19 cellular contexts compared by ENCODE assay signal in the genomic region with DNA sequence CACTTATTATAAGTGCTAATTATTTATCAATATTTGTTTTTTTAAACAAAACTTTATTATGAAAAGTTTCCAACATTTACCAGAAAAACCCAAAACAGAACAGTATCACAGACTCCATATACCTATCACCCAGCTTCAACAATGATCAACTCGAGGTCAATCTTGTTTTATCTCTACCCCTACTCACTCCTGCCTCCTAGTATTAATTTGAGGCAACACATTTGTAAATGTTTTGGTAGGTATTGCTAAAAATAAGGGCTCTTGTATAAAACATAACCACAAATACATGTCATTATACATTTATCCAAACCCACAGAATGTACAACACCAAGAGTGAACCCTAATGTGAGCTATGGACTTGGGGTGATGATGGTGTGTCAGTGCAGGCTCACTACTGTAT. TPM values are rescaled to one million over a fixed set of nuclear protein-coding genes. Genes with fewer than 3 reads are reported as not detected.
DNase-seq lines count a peak whose midpoint lies in the region; ATAC-seq, FAIRE-seq and TF ChIP-seq lines count a peak whose summit lies in the region.
"Had no signal": no experiment of that assay in that cellular context is flagged by ENCODE, and none has a peak within 500 bp of the region (broad histone marks: within the 10 kb centered on the region; RNA-seq: fewer than 3 reads in every experiment).

No MANE protein-coding gene starts in this region.

- no peak for TF ChIP-seq RAD21 in HepG2 (CRISPR knock-in tag; IDR thresholded peaks at IDR 0.05)

- TF ChIP-seq EP300 in HepG2 (IDR thresholded peaks at IDR 0.05; ENCODE audit: low read depth in 2 of 2, low read length in 2 of 2) (no peak), HepG2 (CRISPR knock-in tag; IDR thresholded peaks at IDR 0.05; ENCODE audit: borderline replicate concordance) (no peak)

- intact Hi-C loops in HepG2 (cut with micrococcal nuclease; ENCODE audit: unreplicated experiment) (loop anchor here (5.0 kb wide), 1 partner anchor 326 kb away; no protein-coding TSS in a partner anchor), right lobe of liver (cut with DNase I) (no loop called here), psoas muscle (cut with DNase I) (loop anchor here in 1 of 2 donors (5.0 to 10.0 kb wide), 5 partner anchors 64 to 511 kb away; partner anchors contain the start of gene SLC29A3)
- intact Hi-C loops in dendritic cell treated with granulocyte-macrophage colony-stimulating factor and Interleukin-4, amounts not matched to agents 40 ng/mL and 50 ng/mL, for 4 days (cut with micrococcal nuclease): loop anchor here (5.0 to 10.0 kb wide), 2 partner anchors 94 to 326 kb away; no protein-coding TSS in a partner anchor

- BruUV-seq in HepG2 (replicated peaks; lab: Mats Ljungman, UMichigan): no TSS peak

- no peak for TF ChIP-seq POLR2A in HepG2 (IDR thresholded peaks at IDR 0.05; ENCODE audit: insufficient read depth in 1 of 2, low read depth in 2 of 2, low read length in 2 of 2)
- no peak for TF ChIP-seq POLR2A in right lobe of liver (IDR thresholded peaks at IDR 0.05)

- peaks cover 39% of the 10 kb centered on the region for H3K4me1 ChIP-seq in HepG2 (ENCODE audit: insufficient read depth, low read length)
- peaks cover 0 to 8% (median 2%) of the 10 kb centered on the region in 4 donors for H3K4me1 ChIP-seq in right lobe of liver
- peaks cover 6% of the 10 kb centered on the region for H3K4me1 ChIP-seq in psoas muscle
- H3K4me1 ChIP-seq: HAP-1 had no signal

- H3K27me3 ChIP-seq in HepG2 (ENCODE audit: control insufficient read depth in 1 of 2, insufficient read depth in 2 of 2, low read length in 2 of 2) (no peaks in the 10 kb centered on the region; a peak in 2 of 5 replicates), right lobe of liver (no peaks in the 10 kb centered on the region), WERI-Rb-1 (ENCODE audit: insufficient read depth, low read depth, severe bottlenecking) (no peaks in the 10 kb centered on the region), psoas muscle (ENCODE audit: insufficient read depth in 3 of 3, low read length in 2 of 3) (no peaks in the 10 kb centered on the region)

- no peaks in the 10 kb centered on the region for H3K9me3 ChIP-seq in HepG2 (ENCODE audit: low read length)
- no peaks in the 10 kb centered on the region for H3K9me3 ChIP-seq in right lobe of liver
- H3K9me3 ChIP-seq in WERI-Rb-1 (ENCODE audit: severe bottlenecking): no peaks in the 10 kb centered on the region
- no peaks in the 10 kb centered on the region for H3K9me3 ChIP-seq in psoas muscle
- H3K9me3 ChIP-seq: HAP-1 had no signal

- H3K4me3 ChIP-seq in HepG2 (replicated peaks in 1 of 3; ENCODE audit: insufficient read depth in 1 of 3, low read depth in 2 of 3, low read length in 3 of 3) (no peak overlapping the region), right lobe of liver (no peak overlapping the region), WERI-Rb-1 (ENCODE audit: low read depth, low read length) (no peak overlapping the region), psoas muscle (no peak overlapping the region)
- H3K4me3 ChIP-seq: HAP-1 had no signal

- no peak overlapping the region for H3K4me2 ChIP-seq in HepG2 (ENCODE audit: low read depth, low read length)

- in situ Hi-C loops in HepG2 (cut with HindIII; ENCODE audit: extremely low pct_ligation_motif_present, low pct_unique_long_range_greater_than_20kb): loop anchor here (10.0 kb wide), 1 partner anchor 184 kb away; no protein-coding TSS in a partner anchor

- H3K36me3 ChIP-seq in HepG2 (replicated peaks in 1 of 2; ENCODE audit: control insufficient read depth in 1 of 2, insufficient read depth in 2 of 2, low read length in 2 of 2) (no peaks in the 10 kb centered on the region), right lobe of liver (no peaks in the 10 kb centered on the region), WERI-Rb-1 (no peaks in the 10 kb centered on the region), psoas muscle (ENCODE audit: insufficient read depth in 1 of 2, low read depth in 1 of 2) (no peaks in the 10 kb centered on the region)
- H3K36me3 ChIP-seq: HAP-1 had no signal

- no peak overlapping the region for H2AFZ ChIP-seq in HepG2 (ENCODE audit: low read length)

- H3K27ac ChIP-seq in HepG2 (ENCODE audit: extremely low read length, insufficient read depth, low read length) (no peak overlapping the region), right lobe of liver (no peak overlapping the region), WERI-Rb-1 (peak overlapping the region; percentile 90), psoas muscle (no peak overlapping the region)

- 0% methylated on average over 1 of the region's 1 CpG for WGBS in HepG2 (ENCODE audit: low lambda C conversion rate)
- 15% methylated on average over 1 of the region's 1 CpG for WGBS in right lobe of liver (ENCODE audit: insufficient coverage, low coverage, low lambda C conversion rate, missing lambda C conversion rate)
- 37 to 55% (median 39%) methylated on average over 1 of the region's 1 CpG for WGBS in psoas muscle, 3 donors

- FAIRE-seq in HepG2 (lab: Jason Lieb, UNC): no peak
- FAIRE-seq: GM12892, H54 had no signal

- POLR2A ChIA-PET in HepG2 (lab: Yijun Ruan, JAX): no interaction called here

- CTCF ChIA-PET in HepG2 (lab: Yijun Ruan, JAX; ENCODE audit: low intra/inter-chr PET ratio, low total read pairs): no interaction called here

- no peak for TF ChIP-seq CTCF in HepG2 (CRISPR knock-in tag; IDR thresholded peaks at IDR 0.05)
- peak in 1 of 4 donors; percentile 7 for TF ChIP-seq CTCF in right lobe of liver (IDR thresholded peaks at IDR 0.05)
- no peak for TF ChIP-seq CTCF in WERI-Rb-1 (IDR thresholded peaks at IDR 0.05; ENCODE audit: low read depth, low read length)
- no peak for TF ChIP-seq CTCF in psoas muscle (IDR thresholded peaks at IDR 0.05)

- DNase-seq in HepG2 (ENCODE audit: low spot score): no peak
- no peak for DNase-seq in right lobe of liver
- DNase-seq in WERI-Rb-1: no peak
- no peak for DNase-seq in NCI-H345 (lab: John Stamatoyannopoulos, UW)
- DNase-seq in psoas muscle: no peak
- no peak for DNase-seq in A172 (ENCODE audit: low spot score)
- DNase-seq: 8988T; C1 segment of cervical spinal cord; Calu3; CD4-positive, alpha-beta memory T cell; COR-L47; DMS53; DMS79 treated with DMSO at 0.1 percent for 48 hours; GF-D8; GOT3 had no signal

- peaks cover 56% of the 10 kb centered on the region for H3K4me1 Mint-ChIP-seq in dendritic cell treated with granulocyte-macrophage colony-stimulating factor and Interleukin-4, amounts not matched to agents 40 ng/mL and 50 ng/mL, for 4 days (ENCODE audit: low read depth)

- no peak overlapping the region for H3K9ac ChIP-seq in HepG2 (ENCODE audit: insufficient read depth, low read depth, low read length)

- no peaks in the 10 kb centered on the region for H3K27me3 Mint-ChIP-seq in dendritic cell treated with granulocyte-macrophage colony-stimulating factor and Interleukin-4, amounts not matched to agents 40 ng/mL and 50 ng/mL, for 4 days

- no peak overlapping the region for H3K4me3 Mint-ChIP-seq in dendritic cell treated with granulocyte-macrophage colony-stimulating factor and Interleukin-4, amounts not matched to agents 40 ng/mL and 50 ng/mL, for 4 days
- H3K4me3 Mint-ChIP-seq: CD4-positive, alpha-beta memory T cell had no signal

- H3K36me3 Mint-ChIP-seq in dendritic cell treated with granulocyte-macrophage colony-stimulating factor and Interleukin-4, amounts not matched to agents 40 ng/mL and 50 ng/mL, for 4 days (ENCODE audit: low read depth): no peaks in the 10 kb centered on the region
- H3K36me3 Mint-ChIP-seq: CD4-positive, alpha-beta memory T cell had no signal

- H3K27ac Mint-ChIP-seq in dendritic cell treated with granulocyte-macrophage colony-stimulating factor and Interleukin-4, amounts not matched to agents 40 ng/mL and 50 ng/mL, for 4 days: peak overlapping the region; percentile 15

- no peaks in the 10 kb centered on the region for H3K9me3 Mint-ChIP-seq in dendritic cell treated with granulocyte-macrophage colony-stimulating factor and Interleukin-4, amounts not matched to agents 40 ng/mL and 50 ng/mL, for 4 days
- H3K9me3 Mint-ChIP-seq: CD4-positive, alpha-beta memory T cell had no signal

- no peaks in the 10 kb centered on the region for H4K20me1 ChIP-seq in HepG2 (ENCODE audit: insufficient read depth, low read length)

- H3K79me2 ChIP-seq in HepG2 (ENCODE audit: insufficient read depth, low read length): no peaks in the 10 kb centered on the region

- no peak for ATAC-seq in HepG2
- no peak for ATAC-seq in right lobe of liver
- ATAC-seq in psoas muscle: no peak

TF ChIP-seq in HepG2, 621 proteins besides CTCF, POLR2A, EP300 and RAD21 (continues in another document):
- TF ChIP-seq ATRX (CRISPR knock-in tag; IDR thresholded peaks at IDR 0.05; ENCODE audit: borderline replicate concordance) (no peak), STAG1 (CRISPR knock-in tag; IDR thresholded peaks at IDR 0.05) (0 out of 2 replicates have a peak, but pooled peaks have one; percentile 11)

RNA-seq across cellular contexts. Expression of gene CDH23, which starts 15.9 kb away (rescaled TPM):
- total RNA-seq in HepG2 (2016; rRNA removed; fragmentation: Illumina TruSeq; extraction: Trizol): not detected in 2 replicates
- total RNA-seq in HepG2 (2016; cell fraction: cytosol; rRNA removed; fragmentation: Illumina TruSeq; extraction: Trizol; ENCODE audit: low read depth): 0.35 and 0.71 TPM in 2 replicates
- total RNA-seq in HepG2 (2016; cell fraction: insoluble cytoplasmic fraction; rRNA removed; fragmentation: Illumina TruSeq; extraction: Trizol): not detected in 2 replicates
- total RNA-seq in HepG2 (2016; cell fraction: membrane; rRNA removed; fragmentation: Illumina TruSeq; extraction: Trizol): 0.28 TPM in 1 of 2 replicates, not detected in the other
- total RNA-seq in HepG2 (2016; cell fraction: nucleus; rRNA removed; fragmentation: Illumina TruSeq; extraction: Trizol): not detected in 2 replicates
- 0.13 and 0.48 TPM in 2 replicates for polyA plus RNA-seq in HepG2 (2011; rRNA removed)
- 0.13 and 0.15 TPM in 2 replicates for polyA plus RNA-seq in HepG2 (2011; cell fraction: cytosol; rRNA removed)
- 0.45 and 0.98 TPM in 2 replicates for polyA plus RNA-seq in HepG2 (2011; cell fraction: nucleus; rRNA removed)
- 0.08 and 0.12 TPM in 2 replicates for polyA plus RNA-seq in HepG2 (2012)
- 0.34 and 0.35 TPM in 2 replicates for polyA plus RNA-seq in HepG2 (2016; cell fraction: cytosol; fragmentation: Illumina TruSeq; extraction: Trizol; ENCODE audit: low read depth)
- not detected in 2 replicates for polyA plus RNA-seq in HepG2 (2016; cell fraction: insoluble cytoplasmic fraction; fragmentation: Illumina TruSeq; extraction: Trizol; ENCODE audit: low read depth)
- not detected in 2 replicates for polyA plus RNA-seq in HepG2 (2016; cell fraction: membrane; fragmentation: Illumina TruSeq; extraction: Trizol; ENCODE audit: low read depth)
- polyA plus RNA-seq in HepG2 (2016; cell fraction: nucleus; fragmentation: Illumina TruSeq; extraction: Trizol; ENCODE audit: insufficient read depth, low read depth): not detected in 2 replicates
- 0.12 and 0.14 TPM in 2 replicates for polyA minus RNA-seq in HepG2 (2011; rRNA and poly(A)+ RNA removed; ENCODE audit: low replicate concordance)
- polyA minus RNA-seq in HepG2 (2011; cell fraction: cytosol; rRNA and poly(A)+ RNA removed): not detected in 2 replicates
- 0.52 and 0.62 TPM in 2 replicates for polyA minus RNA-seq in HepG2 (2011; cell fraction: nucleus; rRNA and poly(A)+ RNA removed)
- 10 to 100 TPM in 1 of 6 experiments, 1 to 10 TPM in 5; 3.3 to 19.7 (median 6.3) TPM for total RNA-seq in right lobe of liver
- total RNA-seq in psoas muscle: 1 to 10 TPM; 1.9 to 3.8 (median 2.6) TPM
- 1 to 10 TPM in 2 of 3 donors, under 1 TPM in 1; 1.00 to 1.2 (median 1.0) TPM for polyA plus RNA-seq in psoas muscle
- 0.14 and 0.29 TPM in 2 replicates for total RNA-seq in A172 (2014; rRNA removed; shearing (Covaris generic))

Comparison
In these comparisons a context has a peak if more than half of its experiments do, and no peak if none do; other contexts are left out.
1. intact Hi-C loops: an anchor here in HepG2 (5.0 kb wide) and dendritic cell treated with granulocyte-macrophage colony-stimulating factor and Interleukin-4, amounts not matched to agents 40 ng/mL and 50 ng/mL, for 4 days (5.0 to 10.0 kb wide); none called in right lobe of liver.